ENCODE assay signal across 8 cellular contexts in the genomic region with DNA sequence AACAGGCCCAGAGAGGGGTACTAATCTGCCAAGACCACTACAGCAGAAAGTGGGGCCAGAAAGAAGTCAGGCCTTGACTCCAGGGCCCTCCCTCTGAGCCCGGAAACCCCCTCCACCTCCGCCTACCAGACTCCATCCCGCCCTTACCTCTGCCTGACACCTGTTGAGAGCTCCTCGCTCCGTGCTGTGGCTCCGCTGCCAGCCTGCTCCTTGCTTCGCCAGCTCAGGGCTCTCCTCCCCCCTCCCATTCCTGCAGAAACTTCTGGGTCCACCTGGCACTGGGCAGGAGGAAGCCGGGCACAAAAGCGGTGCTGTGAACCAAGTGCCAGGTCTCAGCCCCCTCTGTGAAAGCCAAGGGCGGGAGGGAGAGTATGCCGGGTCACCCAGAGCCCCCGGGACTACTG. TPM values are rescaled to one million over a fixed set of nuclear protein-coding genes. Genes with fewer than 3 reads are reported as not detected.
DNase-seq lines count a peak whose midpoint lies in the region; ATAC-seq lines count a peak whose summit lies in the region.

No MANE protein-coding gene starts in this region.

- ATAC-seq in HG02798 (IDR thresholded peaks at IDR 0.05; ENCODE audit: poor library complexity, unreplicated experiment), result peak; percentile 32
- ATAC-seq in stimulated activated naive B cell treated with anti-CD40 and anti-IgM and Interleukin-4, amounts not matched to agents 10 μg/mL and 1 μg/mL and 100 μg/mL, for 72 hours (replicated peaks), result peak; percentile 13 to 25
- ATAC-seq in HG02884 (IDR thresholded peaks at IDR 0.05; ENCODE audit: unreplicated experiment), result no peak

- H3K27me3 Mint-ChIP-seq in stimulated activated naive B cell treated with anti-CD40 and anti-IgM and Interleukin-4, amounts not matched to agents 10 μg/mL and 1 μg/mL and 100 μg/mL, for 72 hours, result no peaks in the 10 kb centered on the region

- no peaks in the 10 kb centered on the region for H3K9me3 Mint-ChIP-seq in stimulated activated naive B cell treated with anti-CD40 and anti-IgM and Interleukin-4, amounts not matched to agents 10 μg/mL and 1 μg/mL and 100 μg/mL, for 72 hours

- intact Hi-C loops in head of caudate nucleus (cut with DNase I), result no loop called here

- H3K27ac Mint-ChIP-seq in stimulated activated naive B cell treated with anti-CD40 and anti-IgM and Interleukin-4, amounts not matched to agents 10 μg/mL and 1 μg/mL and 100 μg/mL, for 72 hours, result peak overlapping the region; percentile 99

- peaks cover 15 to 31% of the 10 kb centered on the region in 2 donors for H3K36me3 Mint-ChIP-seq in stimulated activated naive B cell treated with anti-CD40 and anti-IgM and Interleukin-4, amounts not matched to agents 10 μg/mL and 1 μg/mL and 100 μg/mL, for 72 hours

- peak; percentile 76 for DNase-seq in activated T-cell treated with anti-CD3 and anti-CD28 coated beads, Interleukin-2, amount 50 U/mL, for 1 hour
- DNase-seq in head of caudate nucleus, result peak in 23 of 42 donors; percentile 18 to 83 (median 56)
- no peak for DNase-seq in stimulated activated naive B cell treated with anti-CD40 and anti-IgM and Interleukin-4, amounts not matched to agents 10 μg/mL and 1 μg/mL and 100 μg/mL, for 72 hours
- no peak for DNase-seq in RKO (ENCODE audit: low spot score)
- DNase-seq in HPDE6-E6E7 (ENCODE audit: extremely low spot score), result no peak
- no peak for DNase-seq in occipital lobe (lab: John Stamatoyannopoulos, UW)

- H3K4me1 Mint-ChIP-seq in stimulated activated naive B cell treated with anti-CD40 and anti-IgM and Interleukin-4, amounts not matched to agents 10 μg/mL and 1 μg/mL and 100 μg/mL, for 72 hours, result peaks cover 40 to 65% of the 10 kb centered on the region in 2 donors

- peak overlapping the region; percentile 74 to 79 for H3K4me3 Mint-ChIP-seq in stimulated activated naive B cell treated with anti-CD40 and anti-IgM and Interleukin-4, amounts not matched to agents 10 μg/mL and 1 μg/mL and 100 μg/mL, for 72 hours

RNA-seq across cellular contexts. Expression of gene ST6GALNAC6, which starts 6.4 kb away (rescaled TPM):
- total RNA-seq in occipital lobe, result 31.8 TPM

RNA-seq across cellular contexts. Expression of gene ST6GALNAC4, which starts 11.1 kb away (rescaled TPM):
- total RNA-seq in occipital lobe, result 10.5 TPM

RNA-seq across cellular contexts. Expression of gene PIP5KL1, which starts 24.8 kb away (rescaled TPM):
- total RNA-seq in occipital lobe, result 1.4 TPM

RNA-seq across cellular contexts. Expression of gene AK1, which starts 28.3 kb away (rescaled TPM):
- total RNA-seq in occipital lobe, result 28.4 TPM

RNA-seq across cellular contexts. Expression of gene DPM2, which starts 31.9 kb away (rescaled TPM):
- 11.4 TPM for total RNA-seq in occipital lobe

Comparison
In these comparisons a context has a peak if more than half of its experiments do, and no peak if none do; other contexts are left out.
1. DNase-seq: peak in activated T-cell treated with anti-CD3 and anti-CD28 coated beads, Interleukin-2, amount 50 U/mL, for 1 hour (single experiment) and head of caudate nucleus (23 of 42); none in stimulated activated naive B cell treated with anti-CD40 and anti-IgM and Interleukin-4, amounts not matched to agents 10 μg/mL and 1 μg/mL and 100 μg/mL, for 72 hours (single experiment), RKO (single experiment), HPDE6-E6E7 (single experiment) and occipital lobe (single experiment).